In the genomic region with DNA sequence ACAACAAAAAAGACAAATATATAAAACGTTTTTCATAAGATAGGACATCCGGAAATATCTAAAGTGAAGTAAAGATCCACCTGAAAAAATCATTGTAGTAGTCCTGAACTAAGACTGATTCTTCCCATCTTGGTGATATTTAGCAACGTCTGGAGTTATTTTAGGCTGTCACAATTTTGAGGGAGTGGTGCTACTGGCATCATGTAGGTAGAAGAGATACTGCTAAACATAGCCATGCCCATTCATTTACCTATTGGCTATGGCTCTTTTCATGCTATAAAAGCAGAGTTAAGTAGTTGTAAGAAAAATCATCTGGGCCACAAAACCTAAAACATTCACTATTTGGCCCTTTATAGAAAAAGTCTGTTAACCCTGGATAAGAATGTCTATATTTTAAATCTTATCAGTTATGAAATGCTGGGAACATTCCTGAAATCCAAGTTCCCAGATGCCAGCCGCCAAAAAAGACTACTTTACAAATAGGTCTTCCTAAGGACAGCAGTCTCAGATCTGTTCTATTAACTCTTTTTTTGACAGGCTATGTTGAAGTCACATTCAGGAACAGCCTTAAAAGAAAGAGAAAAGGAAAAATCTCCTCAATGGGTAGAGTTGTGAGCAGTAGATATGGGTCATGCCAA, we compare ENCODE assay signal across 23 cellular contexts. TPM values are rescaled to one million over a fixed set of nuclear protein-coding genes. Genes with fewer than 3 reads are reported as not detected.
DNase-seq lines count a peak whose midpoint lies in the region; ATAC-seq lines count a peak whose summit lies in the region.
"Had no signal": no experiment of that assay in that cellular context is flagged by ENCODE, and none has a peak within 500 bp of the region (broad histone marks: within the 10 kb centered on the region; RNA-seq: fewer than 3 reads in every experiment).

No MANE protein-coding gene starts in this region.

- H3K36me3 Mint-ChIP-seq in activated T-cell treated with anti-CD3 and anti-CD28 coated beads, Interleukin-2, amount 50 U/mL, for 24 hours (ENCODE audit: low read depth), result peaks cover 33% of the 10 kb centered on the region
- no peaks in the 10 kb centered on the region for H3K36me3 Mint-ChIP-seq in T-helper 17 cell (ENCODE audit: low read depth)
- peaks cover 1% of the 10 kb centered on the region for H3K36me3 Mint-ChIP-seq in activated T-helper 1 cell treated with anti-CD3 and anti-CD28 coated beads, Interleukin-12 subunit alpha, Interleukin-12 subunit beta, Interleukin-2, Interleukin-4 antibody, amounts not matched to agents 30 ng/mL and 10 ng/mL and 1 ng/mL, durations not matched to agents 14 hours and 24 hours and 36 hours (ENCODE audit: low read depth)

- peak overlapping the region; percentile 76 for H3K27ac Mint-ChIP-seq in activated T-cell treated with anti-CD3 and anti-CD28 coated beads, Interleukin-2, amount 50 U/mL, for 24 hours
- peak overlapping the region; percentile 17 for H3K27ac Mint-ChIP-seq in T-helper 17 cell
- no peak overlapping the region for H3K27ac Mint-ChIP-seq in activated T-helper 1 cell treated with anti-CD3 and anti-CD28 coated beads, Interleukin-12 subunit alpha, Interleukin-12 subunit beta, Interleukin-2, Interleukin-4 antibody, amounts not matched to agents 30 ng/mL and 10 ng/mL and 1 ng/mL, durations not matched to agents 14 hours and 24 hours and 36 hours
- H3K27ac Mint-ChIP-seq: activated CD4-positive, alpha-beta T cell treated with anti-CD3 and anti-CD28 coated beads, Interleukin-2, amount 10 ng/mL, durations not matched to agents 24 days and 14 days; dendritic cell treated with granulocyte-macrophage colony-stimulating factor and Interleukin-4, amounts not matched to agents 40 ng/mL and 50 ng/mL, for 4 days had no signal

- H3K9me3 ChIP-seq in T-helper 17 cell (ENCODE audit: control insufficient read depth, low read length, poor library complexity, severe bottlenecking), result no peaks in the 10 kb centered on the region
- H3K9me3 ChIP-seq: BE2C, HAP-1, heart left ventricle had no signal

- intact Hi-C loops in activated T-helper 1 cell treated with anti-CD3 and anti-CD28 coated beads, Interleukin-12 subunit alpha, Interleukin-12 subunit beta, Interleukin-2, Interleukin-4 antibody, amounts not matched to agents 30 ng/mL and 10 ng/mL and 1 ng/mL, durations not matched to agents 14 hours and 24 hours and 36 hours (cut with micrococcal nuclease), result no loop called here

- no peaks in the 10 kb centered on the region for H3K27me3 Mint-ChIP-seq in activated T-cell treated with anti-CD3 and anti-CD28 coated beads, Interleukin-2, amount 50 U/mL, for 24 hours
- no peaks in the 10 kb centered on the region for H3K27me3 Mint-ChIP-seq in T-helper 17 cell
- no peaks in the 10 kb centered on the region for H3K27me3 Mint-ChIP-seq in activated T-helper 1 cell treated with anti-CD3 and anti-CD28 coated beads, Interleukin-12 subunit alpha, Interleukin-12 subunit beta, Interleukin-2, Interleukin-4 antibody, amounts not matched to agents 30 ng/mL and 10 ng/mL and 1 ng/mL, durations not matched to agents 14 hours and 24 hours and 36 hours (ENCODE audit: insufficient read depth)
- H3K27me3 Mint-ChIP-seq: activated CD4-positive, alpha-beta T cell treated with anti-CD3 and anti-CD28 coated beads, Interleukin-2, amount 10 ng/mL, durations not matched to agents 24 days and 14 days; dendritic cell treated with granulocyte-macrophage colony-stimulating factor and Interleukin-4, amounts not matched to agents 40 ng/mL and 50 ng/mL, for 4 days had no signal

- ATAC-seq in T-helper 17 cell (no peak), HG02870 (IDR thresholded peaks at IDR 0.05; ENCODE audit: unreplicated experiment) (no peak)
- ATAC-seq: GM12878 had no signal

- H3K4me3 Mint-ChIP-seq in activated T-cell treated with anti-CD3 and anti-CD28 coated beads, Interleukin-2, amount 50 U/mL, for 24 hours, result no peak overlapping the region
- H3K4me3 Mint-ChIP-seq in T-helper 17 cell, result no peak overlapping the region
- H3K4me3 Mint-ChIP-seq in activated T-helper 1 cell treated with anti-CD3 and anti-CD28 coated beads, Interleukin-12 subunit alpha, Interleukin-12 subunit beta, Interleukin-2, Interleukin-4 antibody, amounts not matched to agents 30 ng/mL and 10 ng/mL and 1 ng/mL, durations not matched to agents 14 hours and 24 hours and 36 hours, result no peak overlapping the region
- H3K4me3 Mint-ChIP-seq: activated CD4-positive, alpha-beta T cell treated with anti-CD3 and anti-CD28 coated beads, Interleukin-2, amount 10 ng/mL, durations not matched to agents 24 days and 14 days; dendritic cell treated with granulocyte-macrophage colony-stimulating factor and Interleukin-4, amounts not matched to agents 40 ng/mL and 50 ng/mL, for 4 days had no signal

- DNase-seq in activated T-cell treated with anti-CD3 and anti-CD28 coated beads, Interleukin-2, amount 50 U/mL, for 24 hours, result no peak
- no peak for DNase-seq in activated T-cell treated with anti-CD3 and anti-CD28 coated beads for 4 hours
- DNase-seq in T-helper 17 cell, result no peak
- DNase-seq in fibroblast of peridontal ligament (ENCODE audit: extremely low read depth), result peak; percentile 31
- DNase-seq in substantia nigra (lab: John Stamatoyannopoulos, UW), result no peak
- no peak for DNase-seq in activated T-helper 1 cell treated with anti-CD3 and anti-CD28 coated beads, Interleukin-12 subunit alpha, Interleukin-12 subunit beta, Interleukin-2, Interleukin-4 antibody, amounts not matched to agents 30 ng/mL and 10 ng/mL and 1 ng/mL, durations not matched to agents 14 hours and 24 hours and 36 hours (ENCODE audit: low spot score)
- DNase-seq in HPDE6-E6E7 (ENCODE audit: extremely low spot score), result no peak
- DNase-seq: activated CD8-positive, alpha-beta memory T cell treated with anti-CD3 and anti-CD28 coated beads, Interleukin-2, amount 50 U/mL, for 4 hours; BE2C; heart left ventricle; mesendoderm; NCI-H1092; NCI-H2029; occipital lobe; stimulated activated CD4-positive, alpha-beta T cell treated with anti-CD3 and anti-CD28 coated beads, Interleukin-1b, Interleukin-23, amount 100 ng/mL, for 48 hours; T-helper 2 cell had no signal

- peaks cover 65% of the 10 kb centered on the region for H3K4me1 Mint-ChIP-seq in activated T-cell treated with anti-CD3 and anti-CD28 coated beads, Interleukin-2, amount 50 U/mL, for 24 hours (ENCODE audit: low read depth)
- peaks cover 51% of the 10 kb centered on the region for H3K4me1 Mint-ChIP-seq in T-helper 17 cell
- peaks cover 30% of the 10 kb centered on the region for H3K4me1 Mint-ChIP-seq in activated T-helper 1 cell treated with anti-CD3 and anti-CD28 coated beads, Interleukin-12 subunit alpha, Interleukin-12 subunit beta, Interleukin-2, Interleukin-4 antibody, amounts not matched to agents 30 ng/mL and 10 ng/mL and 1 ng/mL, durations not matched to agents 14 hours and 24 hours and 36 hours (ENCODE audit: low read depth)

- no peaks in the 10 kb centered on the region for H3K9me3 Mint-ChIP-seq in activated T-cell treated with anti-CD3 and anti-CD28 coated beads, Interleukin-2, amount 50 U/mL, for 24 hours
- no peaks in the 10 kb centered on the region for H3K9me3 Mint-ChIP-seq in activated T-helper 1 cell treated with anti-CD3 and anti-CD28 coated beads, Interleukin-12 subunit alpha, Interleukin-12 subunit beta, Interleukin-2, Interleukin-4 antibody, amounts not matched to agents 30 ng/mL and 10 ng/mL and 1 ng/mL, durations not matched to agents 14 hours and 24 hours and 36 hours
- H3K9me3 Mint-ChIP-seq: activated CD4-positive, alpha-beta T cell treated with anti-CD3 and anti-CD28 coated beads, Interleukin-2, amount 10 ng/mL, durations not matched to agents 24 days and 14 days; dendritic cell treated with granulocyte-macrophage colony-stimulating factor and Interleukin-4, amounts not matched to agents 40 ng/mL and 50 ng/mL, for 4 days had no signal

- H3K27ac ChIP-seq in substantia nigra (ENCODE audit: low read depth, low read length, poor library complexity, severe bottlenecking), result peak overlapping the region; percentile 27
- H3K27ac ChIP-seq: RWPE1, skin epidermis had no signal

RNA-seq across cellular contexts. Expression of gene RAPGEF6, which starts 27.0 kb away (rescaled TPM):
- 10 to 100 TPM; 60.7 to 68.7 TPM for total RNA-seq in T-helper 17 cell
- total RNA-seq in activated T-helper 1 cell treated with anti-CD3 and anti-CD28 coated beads, Interleukin-12 subunit alpha, Interleukin-12 subunit beta, Interleukin-2, Interleukin-4 antibody, amounts not matched to agents 30 ng/mL and 10 ng/mL and 1 ng/mL, durations not matched to agents 14 hours and 24 hours and 36 hours, result 36.7 and 42.8 TPM in 2 replicates
